30 cellular contexts compared by ENCODE assay signal in the genomic region with DNA sequence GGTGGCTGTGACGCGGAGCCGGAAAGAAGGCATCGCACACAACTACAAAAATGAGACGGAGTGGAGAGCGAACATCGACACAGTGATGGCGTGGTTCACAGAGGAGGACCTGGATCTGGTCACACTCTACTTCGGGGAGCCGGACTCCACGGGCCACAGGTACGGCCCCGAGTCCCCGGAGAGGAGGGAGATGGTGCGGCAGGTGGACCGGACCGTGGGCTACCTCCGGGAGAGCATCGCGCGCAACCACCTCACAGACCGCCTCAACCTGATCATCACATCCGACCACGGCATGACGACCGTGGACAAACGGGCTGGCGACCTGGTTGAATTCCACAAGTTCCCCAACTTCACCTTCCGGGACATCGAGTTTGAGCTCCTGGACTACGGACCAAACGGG. TPM values are rescaled to one million over a fixed set of nuclear protein-coding genes. Genes with fewer than 3 reads are reported as not detected.
DNase-seq lines count a peak whose midpoint lies in the region; ATAC-seq, FAIRE-seq and TF ChIP-seq lines count a peak whose summit lies in the region.
"Had no signal": no experiment of that assay in that cellular context is flagged by ENCODE, and none has a peak within 500 bp of the region (broad histone marks: within the 10 kb centered on the region; RNA-seq: fewer than 3 reads in every experiment).

No MANE protein-coding gene starts in this region.

- H3K9me1 ChIP-seq in IMR-90 (ENCODE audit: insufficient read depth, low read length) = no peaks in the 10 kb centered on the region

- H3K14ac ChIP-seq in IMR-90 (replicated peaks; ENCODE audit: low read depth, low read length) = no peak overlapping the region

- H3K4me3 ChIP-seq in IMR-90 (ENCODE audit: insufficient read depth, low read depth, low read length) = no peak overlapping the region
- H3K4me3 ChIP-seq in GM12878 = no peak overlapping the region
- H3K4me3 ChIP-seq in SK-N-SH (ENCODE audit: low read depth in 2 of 2, low read length in 1 of 2) = no peak overlapping the region
- no peak overlapping the region for H3K4me3 ChIP-seq in transverse colon
- H3K4me3 ChIP-seq in PC-3 (ENCODE audit: low read length) = no peak overlapping the region
- H3K4me3 ChIP-seq: A549, BLaER1 had no signal

- no peak overlapping the region for H2AK9ac ChIP-seq in IMR-90 (replicated peaks; ENCODE audit: low read depth, low read length, poor library complexity)

- H3K79me1 ChIP-seq in IMR-90 (ENCODE audit: low read depth in 1 of 2, low read length in 2 of 2) = no peaks in the 10 kb centered on the region

- TF ChIP-seq POLR2A in IMR-90 (IDR thresholded peaks at IDR 0.05; ENCODE audit: low read depth, low read length) (no peak), GM12878 (IDR thresholded peaks at IDR 0.05; ENCODE audit: low read depth, low read length) (no peak), transverse colon (IDR thresholded peaks at IDR 0.05) (no peak)

- FAIRE-seq in GM12878 (lab: Jason Lieb, UNC) (no peak), urothelium cell line (lab: Jason Lieb, UNC) (peak; percentile 70)
- FAIRE-seq: A549, GM12891 had no signal

- no peak overlapping the region for H3K4ac ChIP-seq in IMR-90 (ENCODE audit: low read depth, low read length)

- POLR2A ChIA-PET in IMR-90 (lab: Charles Lee; ENCODE audit: unreplicated experiment) (no interaction called here), GM12878 (lab: Charles Lee) (no interaction called here), SK-N-SH (lab: Yijun Ruan, JAX) (interaction anchor here (0.6 kb wide), 1 partner anchor 460 kb away, joined by 3 read pairs; no protein-coding TSS in a partner anchor), PC-3 (lab: Charles Lee; ENCODE audit: unreplicated experiment) (no interaction called here)

- RAD21 ChIA-PET in GM12878 (lab: Charles Lee; ENCODE audit: unreplicated experiment) = no interaction called here

- WGBS in IMR-90 (ENCODE audit: extremely low coverage in 2 of 2, insufficient read length in 1 of 2), 2 experiments = no CpG with 5 or more reads among the region's 32 CpGs
- WGBS in GM12878 (ENCODE audit: insufficient coverage, insufficient replicate concordance, low lambda C conversion rate, missing lambda C conversion rate) = 87% methylated on average over 32 of the region's 32 CpGs
- WGBS in SK-N-SH (ENCODE audit: low lambda C conversion rate) = 90% methylated on average over 23 of the region's 32 CpGs
- 96 to 100% methylated on average over 3 to 32 of the region's 32 CpGs for WGBS in transverse colon (ENCODE audit: low coverage in 1 of 2), 2 donors

- no peak overlapping the region for H3K56ac ChIP-seq in IMR-90 (ENCODE audit: extremely low read depth, insufficient read depth, low read length)

- H3K36me3 ChIP-seq in IMR-90 (ENCODE audit: control insufficient read depth, insufficient read depth, low read length) (no peaks in the 10 kb centered on the region), GM12878 (ENCODE audit: control insufficient read depth in 2 of 2, insufficient read depth in 2 of 2, low read length in 1 of 2) (no peaks in the 10 kb centered on the region), SK-N-SH (replicated peaks in 1 of 2; ENCODE audit: control insufficient read depth in 1 of 2, insufficient read depth in 2 of 2, low read length in 1 of 2) (no peaks in the 10 kb centered on the region), transverse colon (no peaks in the 10 kb centered on the region), PC-3 (ENCODE audit: low read depth, low read length) (no peaks in the 10 kb centered on the region)
- H3K36me3 ChIP-seq: BE2C, BLaER1 had no signal

- SMC1A ChIA-PET in GM12878 (lab: Charles Lee; ENCODE audit: uncharacterized antibody, unreplicated experiment) = no interaction called here

- H3K4me2 ChIP-seq in IMR-90 (ENCODE audit: low read depth, low read length) (no peak overlapping the region), GM12878 (ENCODE audit: control insufficient read depth, insufficient read depth) (no peak overlapping the region), SK-N-SH (no peak overlapping the region), PC-3 (ENCODE audit: low read length) (no peak overlapping the region)
- H3K4me2 ChIP-seq: A549, BLaER1 had no signal

- TF ChIP-seq CTCF in IMR-90 (conservative IDR thresholded peaks at IDR 0.05; ENCODE audit: low read depth, low read length) (no peak), GM12878 (IDR thresholded peaks at IDR 0.05 in 2 of 3, conservative IDR thresholded peaks at IDR 0.05 in 1 of 3; ENCODE audit: control insufficient read depth in 2 of 3, extremely low read depth in 1 of 3, insufficient read depth in 1 of 3, low read depth in 3 of 3, low read length in 3 of 3) (no peak), SK-N-SH (IDR thresholded peaks at IDR 0.05) (no peak), transverse colon (IDR thresholded peaks at IDR 0.05) (no peak), PC-3 (conservative IDR thresholded peaks at IDR 0.05; ENCODE audit: low read depth, low read length) (no peak)

- H3K4me1 ChIP-seq in IMR-90 (ENCODE audit: control insufficient read depth, insufficient read depth, low read length) (no peaks in the 10 kb centered on the region), GM12878 (ENCODE audit: control insufficient read depth, insufficient read depth, low read length) (peaks cover 6% of the 10 kb centered on the region), SK-N-SH (ENCODE audit: control insufficient read depth in 1 of 2, insufficient read depth in 2 of 2, low read depth in 1 of 2, low read length in 1 of 2) (no peaks in the 10 kb centered on the region), transverse colon (no peaks in the 10 kb centered on the region), PC-3 (ENCODE audit: insufficient read depth, low read length) (peaks cover 14% of the 10 kb centered on the region)
- H3K4me1 ChIP-seq: A549, BE2C had no signal

- no peak for TF ChIP-seq RAD21 in IMR-90 (IDR thresholded peaks at IDR 0.05; ENCODE audit: low read length)
- no peak for TF ChIP-seq RAD21 in GM12878 (IDR thresholded peaks at IDR 0.05; ENCODE audit: insufficient read depth, low read depth, low read length)
- no peak for TF ChIP-seq RAD21 in SK-N-SH (IDR thresholded peaks at IDR 0.05; ENCODE audit: low read length)

- H3K79me2 ChIP-seq in GM12878 (ENCODE audit: control insufficient read depth, insufficient read depth, low read length) = peaks cover 7% of the 10 kb centered on the region
- no peaks in the 10 kb centered on the region for H3K79me2 ChIP-seq in SK-N-SH (ENCODE audit: insufficient read depth)
- H3K79me2 ChIP-seq in PC-3 (ENCODE audit: low read length) = no peaks in the 10 kb centered on the region

- no peaks in the 10 kb centered on the region for H3K9me3 ChIP-seq in IMR-90 (ENCODE audit: control insufficient read depth, insufficient read depth, low read length)
- no peaks in the 10 kb centered on the region for H3K9me3 ChIP-seq in GM12878 (replicated peaks; ENCODE audit: control insufficient read depth, insufficient read depth, low read length)
- H3K9me3 ChIP-seq in SK-N-SH = no peaks in the 10 kb centered on the region
- no peaks in the 10 kb centered on the region for H3K9me3 ChIP-seq in transverse colon
- H3K9me3 ChIP-seq in PC-3 (ENCODE audit: low read length) = no peaks in the 10 kb centered on the region
- H3K9me3 ChIP-seq: A549, BE2C, BLaER1 had no signal

- H2BK120ac ChIP-seq in IMR-90 (ENCODE audit: low read depth, low read length) = no peak overlapping the region

- no peak overlapping the region for H2AK5ac ChIP-seq in IMR-90 (ENCODE audit: low read depth, low read length)

- H3K9ac ChIP-seq in IMR-90 (ENCODE audit: low read depth, low read length) (no peak overlapping the region), GM12878 (ENCODE audit: control insufficient read depth, insufficient read depth, low read length) (no peak overlapping the region), SK-N-SH (no peak overlapping the region), PC-3 (ENCODE audit: low read length) (no peak overlapping the region)
- H3K9ac ChIP-seq: BLaER1 had no signal

- H4K20me1 ChIP-seq in IMR-90 (ENCODE audit: insufficient read depth, low read length) = no peaks in the 10 kb centered on the region
- no peaks in the 10 kb centered on the region for H4K20me1 ChIP-seq in GM12878 (ENCODE audit: control insufficient read depth, insufficient read depth)
- no peaks in the 10 kb centered on the region for H4K20me1 ChIP-seq in SK-N-SH (ENCODE audit: insufficient read depth)
- no peaks in the 10 kb centered on the region for H4K20me1 ChIP-seq in PC-3 (ENCODE audit: low read length)
- H4K20me1 ChIP-seq: BLaER1 had no signal

- TF ChIP-seq EP300 in GM12878 (IDR thresholded peaks at IDR 0.05; ENCODE audit: borderline replicate concordance in 1 of 2, control insufficient read depth in 1 of 2, low read depth in 2 of 2, low read length in 2 of 2) = no peak
- TF ChIP-seq EP300 in SK-N-SH (IDR thresholded peaks at IDR 0.05; ENCODE audit: borderline replicate concordance in 1 of 2, low read depth in 1 of 2, low read length in 1 of 2) = no peak
- no peak for TF ChIP-seq EP300 in transverse colon (IDR thresholded peaks at IDR 0.05; ENCODE audit: low read depth)

- no peak for ATAC-seq in Right ventricle myocardium inferior
- ATAC-seq in left ventricle myocardium superior = no peak
- ATAC-seq in IMR-90 (ENCODE audit: low read depth) = no peak
- ATAC-seq in GM12878 = no peak
- ATAC-seq in PC-3 = no peak
- ATAC-seq: A549 had no signal

- H3K27ac ChIP-seq in IMR-90 (ENCODE audit: insufficient read depth, low read length) = no peak overlapping the region
- H3K27ac ChIP-seq in GM12878 (ENCODE audit: control insufficient read depth, insufficient read depth) = no peak overlapping the region
- no peak overlapping the region for H3K27ac ChIP-seq in SK-N-SH (ENCODE audit: low read depth in 2 of 2, low read length in 1 of 2)
- no peak overlapping the region for H3K27ac ChIP-seq in transverse colon
- H3K27ac ChIP-seq in PC-3 (ENCODE audit: low read length) = no peak overlapping the region
- H3K27ac ChIP-seq: 22Rv1, A549, BLaER1 had no signal

- H3K18ac ChIP-seq in IMR-90 (ENCODE audit: low read depth, low read length) = no peak overlapping the region

- CTCF ChIA-PET in IMR-90 (lab: Yijun Ruan, JAX) (interaction anchor here (0.6 kb wide), 1 partner anchor 13 kb away, joined by 3 read pairs; no protein-coding TSS in a partner anchor), GM12878 (lab: Yijun Ruan, JAX) (interaction anchor here (1.0 kb wide), 1 partner anchor 10 kb away, joined by 3 read pairs; no protein-coding TSS in a partner anchor), SK-N-SH (lab: Yijun Ruan, JAX) (interaction anchor here (1.0 kb wide), 1 partner anchor 111 kb away, joined by 3 read pairs; no protein-coding TSS in a partner anchor), PC-3 (lab: Charles Lee) (no interaction called here)

- no peak overlapping the region for H3K23ac ChIP-seq in IMR-90 (ENCODE audit: low read depth, low read length)

- no peak overlapping the region for H2BK5ac ChIP-seq in IMR-90 (ENCODE audit: low read depth, low read length, poor library complexity, severe bottlenecking)

- DNase-seq in Right ventricle myocardium inferior (ENCODE audit: missing footprints) = peak; percentile 16
- DNase-seq in left ventricle myocardium superior = no peak
- DNase-seq in IMR-90 = no peak
- no peak for DNase-seq in GM12878 (ENCODE audit: low read depth, low spot score)
- DNase-seq in urothelium cell line (ENCODE audit: low spot score) = no peak
- DNase-seq in SK-N-SH = no peak
- DNase-seq in transverse colon = no peak
- DNase-seq in PC-3 = no peak
- DNase-seq: AML-193; BE2C; C1 segment of cervical spinal cord; CD4-positive, alpha-beta memory T cell; CD4-positive, CD25-positive, alpha-beta regulatory T cell; CD8-positive, alpha-beta memory T cell; COR-L47; DMS 273 treated with DMSO at 0.1 percent for 48 hours; DMS153; DMS53; DMS79; DND-41; EL; GDM1 had no signal

- H3F3A ChIP-seq in SK-N-SH (replicated peaks; ENCODE audit: insufficient read depth) = no peaks in the 10 kb centered on the region
- H3F3A ChIP-seq in PC-3 (ENCODE audit: low read length, unreplicated experiment) = no peaks in the 10 kb centered on the region

- no peak overlapping the region for H2BK15ac ChIP-seq in IMR-90 (ENCODE audit: low read depth, low read length)

- H4K91ac ChIP-seq in IMR-90 (ENCODE audit: insufficient read depth, low read depth, low read length) = no peak overlapping the region

- dilution Hi-C loops in IMR-90 (cut with HindIII; ENCODE audit: low sequenced_read_pairs, unreplicated experiment) = no loop called here

- H3K27me3 ChIP-seq in IMR-90 (ENCODE audit: control insufficient read depth, insufficient read depth, low read length) = peaks cover 42% of the 10 kb centered on the region
- H3K27me3 ChIP-seq in GM12878 (replicated peaks in 1 of 2; ENCODE audit: control insufficient read depth in 2 of 2, insufficient read depth in 2 of 2, low read length in 1 of 2) = peaks cover 0 to under 1% of the 10 kb centered on the region in 2 experiments; a peak in 1 of 4 replicates
- H3K27me3 ChIP-seq in SK-N-SH (ENCODE audit: insufficient read depth) = peaks cover 30% of the 10 kb centered on the region; the same call in 1 of the 2 replicates
- H3K27me3 ChIP-seq in transverse colon = peaks cover 15% of the 10 kb centered on the region
- no peaks in the 10 kb centered on the region for H3K27me3 ChIP-seq in PC-3 (ENCODE audit: low read length)
- H3K27me3 ChIP-seq: BE2C, BLaER1 had no signal

- H2AFZ ChIP-seq in IMR-90 (replicated peaks; ENCODE audit: low read length, poor library complexity) = peak overlapping the region; percentile 33
- no peak overlapping the region for H2AFZ ChIP-seq in GM12878 (ENCODE audit: control insufficient read depth, low read depth, low read length)
- H2AFZ ChIP-seq in SK-N-SH (ENCODE audit: low read depth) = no peak overlapping the region
- H2AFZ ChIP-seq in PC-3 (ENCODE audit: low read length) = no peak overlapping the region

- H3K9me2 ChIP-seq in SK-N-SH (no peaks in the 10 kb centered on the region), PC-3 (replicated peaks; ENCODE audit: low read length) (no peaks in the 10 kb centered on the region)

- BruUV-seq in IMR-90 (replicated peaks; lab: Mats Ljungman, UMichigan) = no TSS peak
- BruUV-seq in GM12878 (replicated peaks; lab: Mats Ljungman, UMichigan) = no TSS peak
- BruUV-seq in PC-3 (replicated peaks; lab: Mats Ljungman, UMichigan) = no TSS peak

- no peak overlapping the region for H4K5ac ChIP-seq in IMR-90 (ENCODE audit: low read depth, low read length)

- no peak overlapping the region for H4K8ac ChIP-seq in IMR-90 (ENCODE audit: low read depth in 2 of 2, low read length in 2 of 2)

- H2BK20ac ChIP-seq in IMR-90 (ENCODE audit: low read depth, low read length) = no peak overlapping the region

- intact Hi-C loops in Right ventricle myocardium inferior (cut with DNase I) = no loop called here
- intact Hi-C loops in left ventricle myocardium superior (cut with micrococcal nuclease) = no loop called here
- intact Hi-C loops in IMR-90 (cut with micrococcal nuclease) = no loop called here
- intact Hi-C loops in GM12878 (cut with micrococcal nuclease; ENCODE audit: unreplicated experiment) = no loop called here
- intact Hi-C loops in transverse colon (cut with DNase I; ENCODE audit: low total_unique reads) = no loop called here
- intact Hi-C loops in PC-3 (cut with micrococcal nuclease) = no loop called here

- in situ Hi-C loops in IMR-90 (cut with MboI; ENCODE audit: low sequenced_read_pairs) = no loop called here
- in situ Hi-C loops in GM12878 (cut with MboI) = no loop called here
- in situ Hi-C loops in transverse colon (cut with MboI; ENCODE audit: low pct_ligation_motif_present in 1 of 4, low pct_unique_long_range_greater_than_20kb in 1 of 4, low sequenced_read_pairs in 3 of 4) = no loop called here

RNA-seq across cellular contexts. Expression of a gene that starts 4.4 kb away (rescaled TPM):
- total RNA-seq in Right ventricle myocardium inferior = not detected
- total RNA-seq in left ventricle myocardium superior = not detected
- not detected in 2 replicates for total RNA-seq in IMR-90 (2012; rRNA removed)
- not detected in 2 replicates for polyA plus RNA-seq in IMR-90 (2012; rRNA removed)
- not detected in 2 replicates for polyA plus RNA-seq in IMR-90 (2012; cell fraction: cytosol; rRNA removed)
- not detected in 2 replicates for polyA plus RNA-seq in IMR-90 (2012; cell fraction: nucleus; rRNA removed; ENCODE audit: low replicate concordance)
- 6.2 and 6.8 TPM in 2 replicates for total RNA-seq in GM12878 (2013; cell fraction: nucleolus; rRNA removed)
- total RNA-seq in GM12878 (2014; rRNA removed) = 0.16 and 0.17 TPM in 2 replicates
- 0.18 TPM in 1 of 2 replicates, not detected in the other for total RNA-seq in GM12878 (2014; rRNA removed; fragmentation: Illumina TruSeq; extraction: Trizol)
- 0.21 and 0.41 TPM in 2 replicates for total RNA-seq in GM12878 (2021)
- polyA plus RNA-seq in GM12878 (2011; ENCODE audit: low read depth) = not detected
- polyA plus RNA-seq in GM12878 (2011; rRNA removed) = 0.10 and 0.30 TPM in 2 replicates
- polyA plus RNA-seq in GM12878 (2011; cell fraction: cytosol; rRNA removed) = 0.27 TPM in 2 replicates
- 1.0 and 1.2 TPM in 2 replicates for polyA plus RNA-seq in GM12878 (2011; cell fraction: nucleus; rRNA removed)
- polyA plus RNA-seq in GM12878 (2012) = 0.21 and 0.22 TPM in 2 replicates
- 0.06 TPM in 1 of 2 replicates, not detected in the other for polyA plus RNA-seq in GM12878 (2014; fragmentation: Illumina TruSeq; extraction: Trizol)
- under 1 TPM in 1 of 2 experiments, not detected in 1; 0.04 TPM for polyA plus RNA-seq in GM12878 (2014; fragmentation: Nextera tagmentation; extraction: Ambion mirVana)
- 0.18 and 0.30 TPM in 2 replicates for polyA plus RNA-seq in GM12878 (2014; rRNA removed)
- polyA plus RNA-seq in GM12878 (2016; fragmentation: Nextera tagmentation; extraction: Ambion mirVana) = under 1 TPM; 0.13 to 0.21 TPM
- polyA minus RNA-seq in GM12878 (2011; rRNA and poly(A)+ RNA removed) = 0.73 and 2.2 TPM in 2 replicates
- polyA minus RNA-seq in GM12878 (2011; cell fraction: cytosol; rRNA and poly(A)+ RNA removed) = not detected in 2 replicates
- polyA minus RNA-seq in GM12878 (2011; cell fraction: nucleus; rRNA and poly(A)+ RNA removed) = 2.2 and 2.9 TPM in 2 replicates
- not detected in 2 replicates for polyA plus RNA-seq in SK-N-SH (2012; rRNA removed)
- not detected in 2 replicates for polyA plus RNA-seq in SK-N-SH (2012; cell fraction: cytosol; rRNA removed)
- not detected in 2 replicates for polyA plus RNA-seq in SK-N-SH (2012; cell fraction: nucleus; rRNA removed)
- total RNA-seq in transverse colon = under 1 TPM in 1 of 4 donors, not detected in 3; 0.16 TPM
- total RNA-seq in PC-3 (2014; rRNA removed) = not detected in 2 replicates
- total RNA-seq: A172; CD4-positive, CD25-positive, alpha-beta regulatory T cell; Daoy; G401 had no signal
- polyA plus RNA-seq: A549, CD14-positive monocyte had no signal

RNA-seq across cellular contexts. Expression of a gene that starts 42.9 kb away (rescaled TPM):
- total RNA-seq in Right ventricle myocardium inferior (4.2 TPM), left ventricle myocardium superior (2.9 TPM), IMR-90 (2012; rRNA removed) (2.0 and 2.2 TPM in 2 replicates), GM12878 (2014; rRNA removed) (4.1 and 5.9 TPM in 2 replicates), GM12878 (2014; rRNA removed; fragmentation: Illumina TruSeq; extraction: Trizol) (3.4 and 3.5 TPM in 2 replicates), GM12878 (2021) (7.5 and 8.5 TPM in 2 replicates), transverse colon (under 1 TPM in 2 of 4 donors, not detected in 2; 0.27 to 0.64 TPM), PC-3 (2014; rRNA removed) (39.2 and 43.9 TPM in 2 replicates)
- polyA plus RNA-seq in IMR-90 (2012; rRNA removed) (3.2 and 4.0 TPM in 2 replicates), GM12878 (2011; rRNA removed) (1.9 and 3.7 TPM in 2 replicates), GM12878 (2014; fragmentation: Illumina TruSeq; extraction: Trizol) (1.0 and 3.1 TPM in 2 replicates), GM12878 (2014; fragmentation: Nextera tagmentation; extraction: Ambion mirVana) (under 1 TPM; 0.35 to 0.44 TPM), GM12878 (2014; rRNA removed) (4.7 and 6.2 TPM in 2 replicates), GM12878 (2016; fragmentation: Nextera tagmentation; extraction: Ambion mirVana) (1 to 10 TPM; 5.8 to 6.5 TPM), SK-N-SH (2012; rRNA removed) (19.7 and 22.4 TPM in 2 replicates)
- polyA plus RNA-seq in IMR-90 (2012; cell fraction: cytosol; rRNA removed) = 2.9 and 4.0 TPM in 2 replicates
- polyA plus RNA-seq in IMR-90 (2012; cell fraction: nucleus; rRNA removed; ENCODE audit: low replicate concordance) = 4.3 and 7.7 TPM in 2 replicates
- 7.7 and 8.1 TPM in 2 replicates for total RNA-seq in GM12878 (2013; cell fraction: nucleolus; rRNA removed)
- polyA plus RNA-seq in GM12878 (2011; ENCODE audit: low read depth) = 0.35 TPM
- polyA plus RNA-seq in GM12878 (2011; cell fraction: cytosol; rRNA removed) = 5.0 and 6.4 TPM in 2 replicates
- 8.9 and 13.7 TPM in 2 replicates for polyA plus RNA-seq in GM12878 (2011; cell fraction: nucleus; rRNA removed)
- 1.1 and 1.8 TPM in 2 replicates for polyA plus RNA-seq in GM12878 (2012)
- polyA minus RNA-seq in GM12878 (2011; rRNA and poly(A)+ RNA removed) = 3.1 and 6.5 TPM in 2 replicates
- 2.8 and 2.9 TPM in 2 replicates for polyA minus RNA-seq in GM12878 (2011; cell fraction: cytosol; rRNA and poly(A)+ RNA removed)
- 3.7 and 7.4 TPM in 2 replicates for polyA minus RNA-seq in GM12878 (2011; cell fraction: nucleus; rRNA and poly(A)+ RNA removed)
- polyA plus RNA-seq in SK-N-SH (2012; cell fraction: cytosol; rRNA removed) = 9.7 and 13.6 TPM in 2 replicates
- 42.0 and 52.6 TPM in 2 replicates for polyA plus RNA-seq in SK-N-SH (2012; cell fraction: nucleus; rRNA removed)
- polyA plus RNA-seq: CD4-positive, alpha-beta memory T cell had no signal
